In genomic region chr6:110815260-110816109, GRCh38 we compare ENCODE assay signal across 1 cellular context.
TF ChIP-seq lines count a peak whose summit lies in the region.

TSS of gene CDK19 (minus strand) at chr6:110815469. CDS start at chr6:110815136, 333 bp downstream.

TF ChIP-seq in HepG2, 621 proteins besides CTCF, POLR2A, EP300 and RAD21 (continued from another document and continues in another):
- TF ChIP-seq POLR2AphosphoS2 (IDR thresholded peaks at IDR 0.05; ENCODE audit: low read depth, low read length) = no peak
- TF ChIP-seq ZUFSP (CRISPR knock-in tag; IDR thresholded peaks at IDR 0.05; ENCODE audit: borderline replicate concordance) = no peak
- no peak for TF ChIP-seq BATF2 (CRISPR knock-in tag; IDR thresholded peaks at IDR 0.05)
- TF ChIP-seq TMF1 (CRISPR knock-in tag; IDR thresholded peaks at IDR 0.05; ENCODE audit: low read depth) = no peak
- TF ChIP-seq ZNF567 (CRISPR knock-in tag; IDR thresholded peaks at IDR 0.05; ENCODE audit: borderline replicate concordance) = no peak
- TF ChIP-seq ZFP37 (CRISPR knock-in tag; IDR thresholded peaks at IDR 0.05; ENCODE audit: borderline replicate concordance) = no peak
- TF ChIP-seq ZNF546 (CRISPR knock-in tag; conservative IDR thresholded peaks at IDR 0.05) = no peak
- TF ChIP-seq ZBTB10 (CRISPR knock-in tag; IDR thresholded peaks at IDR 0.05; ENCODE audit: borderline replicate concordance) = no peak
- TF ChIP-seq NFE2L2 (IDR thresholded peaks at IDR 0.05; ENCODE audit: low read length) = no peak
- TF ChIP-seq ZNF619 (CRISPR knock-in tag; IDR thresholded peaks at IDR 0.05) = no peak; the same call in 1 of the 2 replicates
- no peak for TF ChIP-seq CBX2 (IDR thresholded peaks at IDR 0.05; ENCODE audit: low read depth, low read length)
- TF ChIP-seq CBX2 (CRISPR knock-in tag; IDR thresholded peaks at IDR 0.05; ENCODE audit: low read depth) = no peak
- TF ChIP-seq PTBP1 (IDR thresholded peaks at IDR 0.05; ENCODE audit: low read depth, low read length, poor library complexity, severe bottlenecking) = no peak
- TF ChIP-seq RNF219 (CRISPR knock-in tag; IDR thresholded peaks at IDR 0.05) = no peak
- no peak for TF ChIP-seq ZNF577 (CRISPR knock-in tag; IDR thresholded peaks at IDR 0.05; ENCODE audit: borderline replicate concordance, low read depth)
- TF ChIP-seq GPBP1L1 (CRISPR knock-in tag; IDR thresholded peaks at IDR 0.05) = no peak
- TF ChIP-seq ZBTB46 (CRISPR knock-in tag; IDR thresholded peaks at IDR 0.05; ENCODE audit: borderline replicate concordance) = no peak
- TF ChIP-seq ZNF747 (CRISPR knock-in tag; IDR thresholded peaks at IDR 0.05; ENCODE audit: borderline replicate concordance) = peak; percentile 72; the same call in 1 of the 2 replicates
- TF ChIP-seq FOXJ3 (CRISPR knock-in tag; IDR thresholded peaks at IDR 0.05; ENCODE audit: borderline replicate concordance) = peak; percentile 38; the same call in 1 of the 2 replicates
- 0 out of 2 replicates have a peak, but pooled peaks have one; percentile 28 for TF ChIP-seq ATF6 (CRISPR knock-in tag; conservative IDR thresholded peaks at IDR 0.05)
- TF ChIP-seq ZNF703 (CRISPR knock-in tag; IDR thresholded peaks at IDR 0.05; ENCODE audit: borderline replicate concordance) = no peak
- no peak for TF ChIP-seq ZNF337 (CRISPR knock-in tag; IDR thresholded peaks at IDR 0.05; ENCODE audit: borderline replicate concordance, low read depth)
- TF ChIP-seq ELF4 (CRISPR knock-in tag; IDR thresholded peaks at IDR 0.05; ENCODE audit: borderline replicate concordance) = peak; percentile 70; the same call in 1 of the 2 replicates
- 0 out of 2 replicates have a peak, but pooled peaks have one; percentile 39 for TF ChIP-seq PRMT3 (CRISPR knock-in tag; IDR thresholded peaks at IDR 0.05; ENCODE audit: borderline replicate concordance, low read depth)
- no peak for TF ChIP-seq NCOA5 (CRISPR knock-in tag; IDR thresholded peaks at IDR 0.05)
- TF ChIP-seq ZNF24 (IDR thresholded peaks at IDR 0.05) = no peak
- no peak for TF ChIP-seq ZNF468 (CRISPR knock-in tag; IDR thresholded peaks at IDR 0.05)
- peak; percentile 88; the same call in 1 of the 2 replicates for TF ChIP-seq BORCS8-MEF2B (CRISPR knock-in tag; IDR thresholded peaks at IDR 0.05)
- peak; percentile 49; the same call in 1 of the 2 replicates for TF ChIP-seq BRD4 (CRISPR knock-in tag; IDR thresholded peaks at IDR 0.05)
- no peak for TF ChIP-seq NPAS2 (CRISPR knock-in tag; IDR thresholded peaks at IDR 0.05; ENCODE audit: borderline replicate concordance)
- TF ChIP-seq ZNF773 (CRISPR knock-in tag; IDR thresholded peaks at IDR 0.05; ENCODE audit: borderline replicate concordance) = no peak
- TF ChIP-seq RXRB (CRISPR knock-in tag; IDR thresholded peaks at IDR 0.05; ENCODE audit: borderline replicate concordance) = no peak; the same call in 1 of the 2 replicates
- TF ChIP-seq ZSCAN5A (CRISPR knock-in tag; IDR thresholded peaks at IDR 0.05; ENCODE audit: borderline replicate concordance) = 0 out of 2 replicates have a peak, but pooled peaks have one; percentile 2
- no peak; the same call in 1 of the 2 replicates for TF ChIP-seq ZNF710 (CRISPR knock-in tag; IDR thresholded peaks at IDR 0.05; ENCODE audit: borderline replicate concordance)
- TF ChIP-seq ZNF275 (CRISPR knock-in tag; IDR thresholded peaks at IDR 0.05; ENCODE audit: borderline replicate concordance) = peak; percentile 92; the same call in 1 of the 2 replicates
- no peak for TF ChIP-seq ZMAT5 (CRISPR knock-in tag; IDR thresholded peaks at IDR 0.05; ENCODE audit: borderline replicate concordance, low read depth)
- TF ChIP-seq ZNF772 (CRISPR knock-in tag; IDR thresholded peaks at IDR 0.05) = peak; percentile 67; the same call in 1 of the 2 replicates
- no peak for TF ChIP-seq XBP1 (CRISPR knock-in tag; IDR thresholded peaks at IDR 0.05)
- no peak for TF ChIP-seq ZNF503 (CRISPR knock-in tag; IDR thresholded peaks at IDR 0.05)
